ENCODE assay signal across 7 cellular contexts in genomic region chr10:104349623-104350142, GRCh38. TPM values are rescaled to one million over a fixed set of nuclear protein-coding genes. Genes with fewer than 3 reads are reported as not detected.
A peak's percentile ranks its signal among the peaks of the same experiment; 100 is the strongest.
DNase-seq lines count a peak whose midpoint lies in the region; ATAC-seq lines count a peak whose summit lies in the region.

No MANE protein-coding gene starts in this region.

- no CpG with 5 or more reads among the region's 5 CpGs for WGBS in neuronal stem cell (ENCODE audit: extremely low coverage in 2 of 2, insufficient read length in 2 of 2, insufficient replicate concordance in 1 of 2), 2 donors

- H3K14ac ChIP-seq in neuronal stem cell (ENCODE audit: low read length), result no peak overlapping the region

- H3K36me3 ChIP-seq in iPS-18a (ENCODE audit: control insufficient read depth, low read depth, low read length) (no peaks in the 10 kb centered on the region), neuronal stem cell (replicated peaks in 1 of 2; ENCODE audit: control insufficient read depth in 2 of 2, insufficient read depth in 2 of 2, low read length in 2 of 2) (no peaks in the 10 kb centered on the region)

- H3K4me2 ChIP-seq in neuronal stem cell (ENCODE audit: insufficient read depth, low read length, poor library complexity, severe bottlenecking), result no peak overlapping the region

- no peak overlapping the region for H2BK12ac ChIP-seq in neuronal stem cell (ENCODE audit: low read length)

- peak; percentile 65 for DNase-seq in SIG-M5 (lab: John Stamatoyannopoulos, UW)
- DNase-seq in NCI-H146 treated with DMSO at 0.1 percent for 48 hours (lab: John Stamatoyannopoulos, UW; ENCODE audit: unreplicated experiment), result no peak
- no peak for DNase-seq in neuronal stem cell (ENCODE audit: low spot score)
- DNase-seq in NCI-H187 treated with DMSO at 0.1 percent for 48 hours (lab: John Stamatoyannopoulos, UW), result no peak

- H2BK5ac ChIP-seq in neuronal stem cell (ENCODE audit: low read length), result no peak overlapping the region

- ATAC-seq in GM19438 (IDR thresholded peaks at IDR 0.05; ENCODE audit: low read depth, unreplicated experiment) (peak; percentile 44), HG03103 (IDR thresholded peaks at IDR 0.05; ENCODE audit: low read depth, unreplicated experiment) (peak; percentile 57)

- H3K9ac ChIP-seq in iPS-18a (ENCODE audit: low read length), result peak overlapping the region; percentile 25
- H3K9ac ChIP-seq in neuronal stem cell (ENCODE audit: low read depth, low read length, poor library complexity), result no peak overlapping the region

- H2BK15ac ChIP-seq in neuronal stem cell (ENCODE audit: low read length), result no peak overlapping the region

- H3K27ac ChIP-seq in iPS-18a (ENCODE audit: low read length) (no peak overlapping the region), neuronal stem cell (replicated peaks; ENCODE audit: low read length) (no peak overlapping the region)

- H2AK5ac ChIP-seq in neuronal stem cell (ENCODE audit: low read depth, low read length), result no peak overlapping the region

- no peak overlapping the region for H2AFZ ChIP-seq in neuronal stem cell (ENCODE audit: low read length)

- peaks cover 11% of the 10 kb centered on the region for H3K27me3 ChIP-seq in iPS-18a (ENCODE audit: control insufficient read depth, insufficient read depth, low read length)
- H3K27me3 ChIP-seq in neuronal stem cell (ENCODE audit: control insufficient read depth in 3 of 3, insufficient read depth in 3 of 3, low read depth in 1 of 3, low read length in 3 of 3), result peaks cover 0 to 6% (median 0%) of the 10 kb centered on the region in 3 experiments

- H3K4me1 ChIP-seq in iPS-18a (ENCODE audit: control insufficient read depth, low read depth, low read length) (peaks cover 9% of the 10 kb centered on the region), neuronal stem cell (ENCODE audit: control insufficient read depth in 2 of 2, insufficient read depth in 1 of 2, low read depth in 1 of 2, low read length in 2 of 2) (peaks cover 1 to 5% of the 10 kb centered on the region in 2 donors)

- no peak overlapping the region for H4K91ac ChIP-seq in neuronal stem cell (ENCODE audit: low read depth, low read length, poor library complexity)

- no peak overlapping the region for H3K4ac ChIP-seq in neuronal stem cell (ENCODE audit: low read length)

- no peak overlapping the region for H3K18ac ChIP-seq in neuronal stem cell (ENCODE audit: low read length)

- no peak overlapping the region for H4K8ac ChIP-seq in neuronal stem cell (ENCODE audit: low read depth, low read length)

- no peaks in the 10 kb centered on the region for H3K79me1 ChIP-seq in neuronal stem cell (ENCODE audit: low read depth, low read length)

- H3K4me3 ChIP-seq in iPS-18a (ENCODE audit: low read length) (no peak overlapping the region), neuronal stem cell (ENCODE audit: low read length in 2 of 2) (no peak overlapping the region)

- no peak overlapping the region for H2BK120ac ChIP-seq in neuronal stem cell (ENCODE audit: low read depth, low read length)

- no peaks in the 10 kb centered on the region for H3K9me3 ChIP-seq in iPS-18a (ENCODE audit: control insufficient read depth, low read depth, low read length)
- H3K9me3 ChIP-seq in neuronal stem cell (replicated peaks in 1 of 2; ENCODE audit: control insufficient read depth in 2 of 2, insufficient read depth in 1 of 2, low read depth in 1 of 2, low read length in 2 of 2), result no peaks in the 10 kb centered on the region

- H3K23ac ChIP-seq in neuronal stem cell (ENCODE audit: low read depth, low read length, poor library complexity), result no peak overlapping the region

RNA-seq across cellular contexts. Expression of gene CFAP58, which starts 4.0 kb away (rescaled TPM):
- 0.20 TPM for polyA plus RNA-seq in neuronal stem cell (2013, experiment 1 of 2)
- 0.11 TPM for polyA plus RNA-seq in neuronal stem cell (2013, experiment 2 of 2)

RNA-seq across cellular contexts. Expression of gene ITPRIP, which starts 11.4 kb away (rescaled TPM):
- 2.3 TPM for polyA plus RNA-seq in neuronal stem cell (2013, experiment 1 of 2)
- 2.1 TPM for polyA plus RNA-seq in neuronal stem cell (2013, experiment 2 of 2)
